ENCODE assay signal across 8 cellular contexts in the genomic region with DNA sequence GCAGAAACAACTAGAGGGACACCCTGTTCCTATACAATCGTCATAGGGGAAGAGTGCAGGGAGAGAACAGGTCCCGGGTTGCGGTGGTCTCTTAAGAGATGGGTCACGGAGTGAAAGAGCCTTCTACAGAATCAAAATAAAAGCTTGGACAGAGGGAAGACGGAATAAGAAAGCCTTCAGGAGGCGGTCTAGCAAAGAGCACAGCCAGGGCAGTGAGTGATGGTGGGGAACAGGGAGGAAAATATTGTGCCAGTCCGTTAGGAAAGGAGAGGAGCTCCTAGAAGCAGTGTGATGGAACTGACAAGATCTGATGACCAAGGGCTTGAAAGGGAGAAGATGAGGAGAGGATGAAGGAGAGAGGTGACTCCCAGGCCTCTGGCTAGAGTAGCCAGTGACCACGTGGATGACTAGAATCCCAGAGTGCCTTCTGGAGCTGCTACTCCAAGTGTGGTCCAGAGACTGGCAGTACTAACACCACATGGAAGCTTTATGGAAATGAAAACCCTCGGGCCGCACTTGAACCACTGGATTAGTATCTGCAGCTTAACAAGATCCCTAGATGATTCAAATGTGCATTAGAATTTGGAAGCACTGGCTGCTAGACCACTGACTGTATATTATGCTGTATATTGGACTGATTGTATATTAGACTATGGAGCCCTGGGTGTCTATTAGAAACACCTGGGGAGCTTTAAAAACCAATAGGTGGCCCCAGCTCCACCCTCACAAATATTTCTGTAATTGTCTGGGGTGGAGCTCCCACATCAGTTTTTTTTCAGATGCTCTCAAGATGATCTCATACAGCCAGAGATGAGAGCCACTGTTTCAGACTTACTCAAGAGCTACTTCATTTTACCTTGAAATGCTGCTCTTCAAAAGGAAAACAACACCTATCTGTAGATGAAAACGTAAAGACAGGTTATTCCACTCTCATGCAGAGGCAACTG. TPM values are rescaled to one million over a fixed set of nuclear protein-coding genes. Genes with fewer than 3 reads are reported as not detected.
DNase-seq lines count a peak whose midpoint lies in the region; ATAC-seq and TF ChIP-seq lines count a peak whose summit lies in the region.

No MANE protein-coding gene starts in this region.

- H3K4me3 ChIP-seq in iPS-15b (ENCODE audit: low read depth, low read length) (peak overlapping the region; percentile 82), testis (peak overlapping the region; percentile 47 to 73)

- TF ChIP-seq CTCF in testis (IDR thresholded peaks at IDR 0.05), result no peak

- H3K36me3 Mint-ChIP-seq in activated naive CD4-positive, alpha-beta T cell treated with anti-CD3 and anti-CD28 coated beads, Interleukin-2, amount 10 ng/mL, durations not matched to agents 7 days and 5 days, result no peaks in the 10 kb centered on the region
- H3K36me3 Mint-ChIP-seq in T-cell, result no peaks in the 10 kb centered on the region

- peaks cover 17% of the 10 kb centered on the region for H3K4me1 Mint-ChIP-seq in activated naive CD4-positive, alpha-beta T cell treated with anti-CD3 and anti-CD28 coated beads, Interleukin-2, amount 10 ng/mL, durations not matched to agents 7 days and 5 days
- peaks cover 15 to 25% (median 16%) of the 10 kb centered on the region in 3 donors for H3K4me1 Mint-ChIP-seq in T-cell

- H3K4me3 Mint-ChIP-seq in activated naive CD4-positive, alpha-beta T cell treated with anti-CD3 and anti-CD28 coated beads, Interleukin-2, amount 10 ng/mL, durations not matched to agents 7 days and 5 days, result peak overlapping the region; percentile 71
- peak overlapping the region in 2 of 3 donors; percentile 77 to 91 for H3K4me3 Mint-ChIP-seq in T-cell

- WGBS in testis, 2 donors, result 44 to 47% methylated on average over 11 of the region's 11 CpGs

- no peak for DNase-seq in activated naive CD4-positive, alpha-beta T cell treated with anti-CD3 and anti-CD28 coated beads, Interleukin-2, amount 10 ng/mL, durations not matched to agents 7 days and 5 days
- no peak for DNase-seq in activated naive CD4-positive, alpha-beta T cell (lab: John Stamatoyannopoulos, UW)
- DNase-seq in T-cell (no peak), testis (peak; percentile 21), NCI-H524 treated with DMSO at 0.1 percent for 48 hours (lab: John Stamatoyannopoulos, UW) (no peak), KBM-7 (no peak)

- H3K27me3 Mint-ChIP-seq in activated naive CD4-positive, alpha-beta T cell treated with anti-CD3 and anti-CD28 coated beads, Interleukin-2, amount 10 ng/mL, durations not matched to agents 7 days and 5 days, result peaks cover 54% of the 10 kb centered on the region
- H3K27me3 Mint-ChIP-seq in T-cell, result peaks cover 41 to 48% of the 10 kb centered on the region in 2 donors

- H3K9me3 ChIP-seq in iPS-15b (ENCODE audit: control insufficient read depth, insufficient read depth, low read length) (no peaks in the 10 kb centered on the region), testis (no peaks in the 10 kb centered on the region)

- POLR2A ChIA-PET in T-cell (lab: Charles Lee), result no interaction called here

- TF ChIP-seq POLR2A in testis (IDR thresholded peaks at IDR 0.05), result no peak

- H3K27ac ChIP-seq in testis, result no peak overlapping the region

- no peak for ATAC-seq in T-cell (replicated peaks in 1 of 4)
- no peak for ATAC-seq in HG02798 (IDR thresholded peaks at IDR 0.05; ENCODE audit: poor library complexity, unreplicated experiment)

- intact Hi-C loops in testis (cut with DNase I; ENCODE audit: low total_unique reads), result no loop called here

- H3K36me3 ChIP-seq in iPS-15b (ENCODE audit: control insufficient read depth, insufficient read depth, low read length), result no peaks in the 10 kb centered on the region
- H3K36me3 ChIP-seq in testis (ENCODE audit: low read depth, missing control alignments), result no peaks in the 10 kb centered on the region

- H3K27me3 ChIP-seq in iPS-15b (ENCODE audit: control insufficient read depth, insufficient read depth, low read length), result peaks cover 28% of the 10 kb centered on the region
- H3K27me3 ChIP-seq in testis, result no peaks in the 10 kb centered on the region

- H3K9me3 Mint-ChIP-seq in activated naive CD4-positive, alpha-beta T cell treated with anti-CD3 and anti-CD28 coated beads, Interleukin-2, amount 10 ng/mL, durations not matched to agents 7 days and 5 days, result no peaks in the 10 kb centered on the region
- no peaks in the 10 kb centered on the region for H3K9me3 Mint-ChIP-seq in T-cell

- no peak overlapping the region for H3K27ac Mint-ChIP-seq in activated naive CD4-positive, alpha-beta T cell treated with anti-CD3 and anti-CD28 coated beads, Interleukin-2, amount 10 ng/mL, durations not matched to agents 7 days and 5 days
- H3K27ac Mint-ChIP-seq in T-cell, result no peak overlapping the region

- H3K9ac ChIP-seq in iPS-15b (ENCODE audit: low read depth, low read length), result no peak overlapping the region

- in situ Hi-C loops in KBM-7 (cut with MboI; ENCODE audit: low pct_unique_long_range_greater_than_20kb, low sequenced_read_pairs), result no loop called here

- H3K4me1 ChIP-seq in iPS-15b (ENCODE audit: control insufficient read depth, insufficient read depth, low read length) (no peaks in the 10 kb centered on the region), testis (peaks cover 11% of the 10 kb centered on the region)

- CTCF ChIA-PET in activated naive CD4-positive, alpha-beta T cell treated with anti-CD3 and anti-CD28 coated beads, Interleukin-2, amount 10 ng/mL, durations not matched to agents 7 days and 5 days (lab: Charles Lee), result interaction anchor here (1.0 kb wide), 1 partner anchor 66 kb away, joined by 4 read pairs; no protein-coding TSS in a partner anchor
- CTCF ChIA-PET in T-cell (lab: Charles Lee), result interaction anchor here in 1 of 2 donors (0.7 kb wide), 1 partner anchor 18 kb away, joined by 4 read pairs; no protein-coding TSS in a partner anchor

RNA-seq across cellular contexts. Expression of a gene that starts 1.1 kb away (rescaled TPM):
- total RNA-seq in T-cell (under 1 TPM in 1 of 5 donors, not detected in 4; 0.62 TPM), testis (10 to 100 TPM; 10.3 to 13.8 TPM)
- polyA plus RNA-seq in testis (ENCODE audit: insufficient read depth, low read depth, low replicate concordance), result 5.2 TPM

Comparison
In these comparisons a context has a peak if more than half of its experiments do, and no peak if none do; other contexts are left out.
1. RNA of a gene that starts 1.1 kb away (total RNA-seq): 10.3 to 13.8 TPM in testis; 0.62 TPM in T-cell; every median in the first group is over 4 times any median in the second.